Comparison of ENCODE assay signal across 8 cellular contexts in genomic region chr1:108643492-108644333, GRCh38. TPM values are rescaled to one million over a fixed set of nuclear protein-coding genes. Genes with fewer than 3 reads are reported as not detected.
DNase-seq lines count a peak whose midpoint lies in the region; ATAC-seq and TF ChIP-seq lines count a peak whose summit lies in the region.

No MANE protein-coding gene starts in this region.

- H3K9me2 ChIP-seq in OCI-LY7 (ENCODE audit: insufficient read depth, low read length): no peaks in the 10 kb centered on the region

- H2AFZ ChIP-seq in KMS-11 (ENCODE audit: low read depth): no peak overlapping the region
- H2AFZ ChIP-seq in OCI-LY7 (ENCODE audit: low read length): no peak overlapping the region

- TF ChIP-seq CTCF in GM12872 (IDR thresholded peaks at IDR 0.05; ENCODE audit: insufficient read depth, low read depth, low read length): peak; percentile 46; the same call in 2 of the 3 replicates
- TF ChIP-seq CTCF in KMS-11 (conservative IDR thresholded peaks at IDR 0.05; ENCODE audit: low read depth, low read length): peak; percentile 51
- peak; percentile 90 for TF ChIP-seq CTCF in OCI-LY7 (conservative IDR thresholded peaks at IDR 0.05; ENCODE audit: low read length)
- peak; percentile 46 to 59 (median 53) for TF ChIP-seq CTCF in sigmoid colon (IDR thresholded peaks at IDR 0.05)

- no peaks in the 10 kb centered on the region for H3K79me2 ChIP-seq in KMS-11 (ENCODE audit: insufficient read depth, low read depth)
- H3K79me2 ChIP-seq in OCI-LY7 (ENCODE audit: insufficient read depth, low read depth, low read length): no peaks in the 10 kb centered on the region

- H4K20me1 ChIP-seq in KMS-11 (ENCODE audit: insufficient read depth): no peaks in the 10 kb centered on the region
- H4K20me1 ChIP-seq in OCI-LY7 (ENCODE audit: insufficient read depth, low read length): no peaks in the 10 kb centered on the region

- POLR2A ChIA-PET in OCI-LY7 (lab: Charles Lee): interaction anchor here (0.7 to 1.3 kb wide), 3 partner anchors 86 to 332 kb away, joined by 3 read pairs; no protein-coding TSS in a partner anchor

- H3K9ac ChIP-seq in KMS-11 (no peak overlapping the region), adipocyte (ENCODE audit: low read length) (peak overlapping the region; percentile 39)

- in situ Hi-C loops in ACHN (cut with HindIII; ENCODE audit: low pct_ligation_motif_present, low pct_unique_long_range_greater_than_20kb, low sequenced_read_pairs): no loop called here

- H3K36me3 ChIP-seq in KMS-11 (ENCODE audit: insufficient read depth): no peaks in the 10 kb centered on the region
- no peaks in the 10 kb centered on the region for H3K36me3 ChIP-seq in OCI-LY7 (ENCODE audit: insufficient read depth, low read length)
- no peaks in the 10 kb centered on the region for H3K36me3 ChIP-seq in adipocyte (ENCODE audit: control insufficient read depth, insufficient read depth, low read length, severe bottlenecking)
- no peaks in the 10 kb centered on the region for H3K36me3 ChIP-seq in sigmoid colon

- H3K27me3 ChIP-seq in KMS-11 (ENCODE audit: insufficient read depth, low read depth) (no peaks in the 10 kb centered on the region), adipocyte (replicated peaks; ENCODE audit: control insufficient read depth, insufficient read depth, low read length) (no peaks in the 10 kb centered on the region), sigmoid colon (no peaks in the 10 kb centered on the region)

- H3K27ac ChIP-seq in KMS-11 (no peak overlapping the region), OCI-LY7 (ENCODE audit: low read depth, low read length, poor library complexity, severe bottlenecking) (no peak overlapping the region), sigmoid colon (no peak overlapping the region)

- no TSS peak for BruUV-seq in OCI-LY7 (replicated peaks; lab: Mats Ljungman, UMichigan)

- TF ChIP-seq POLR2A in sigmoid colon (IDR thresholded peaks at IDR 0.05): no peak

- no peak for TF ChIP-seq EP300 in sigmoid colon (IDR thresholded peaks at IDR 0.05)

- peak; percentile 50 for DNase-seq in ACHN
- peak; percentile 69 for DNase-seq in OCI-LY7 (ENCODE audit: low spot score)
- DNase-seq in adipocyte (ENCODE audit: low read depth): peak; percentile 86
- peak; percentile 41 for DNase-seq in left cardiac atrium
- DNase-seq in sigmoid colon: no peak
- no peak for DNase-seq in HK-2 (ENCODE audit: unreplicated experiment)

- peak; percentile 64 to 67 for ATAC-seq in left cardiac atrium

- CTCF ChIA-PET in OCI-LY7 (lab: Charles Lee; ENCODE audit: unreplicated experiment): interaction anchor here (0.8 kb wide), 1 partner anchor 131 kb away, joined by 4 read pairs; no protein-coding TSS in a partner anchor

- H3K4me1 ChIP-seq in KMS-11 (ENCODE audit: low read depth, poor library complexity, severe bottlenecking) (peaks cover 8% of the 10 kb centered on the region), OCI-LY7 (ENCODE audit: insufficient read depth, low read length, poor library complexity, severe bottlenecking) (no peaks in the 10 kb centered on the region), adipocyte (ENCODE audit: control insufficient read depth, insufficient read depth, low read length) (peaks cover 35% of the 10 kb centered on the region), sigmoid colon (no peaks in the 10 kb centered on the region)

- H3K4me2 ChIP-seq in KMS-11 (no peak overlapping the region), OCI-LY7 (ENCODE audit: low read length) (no peak overlapping the region)

- 24 to 28% methylated on average over 3 of the region's 3 CpGs for WGBS in sigmoid colon, 2 donors

- no peaks in the 10 kb centered on the region for H3K9me3 ChIP-seq in OCI-LY7 (ENCODE audit: low read length)
- no peaks in the 10 kb centered on the region for H3K9me3 ChIP-seq in adipocyte (ENCODE audit: control insufficient read depth, low read length)
- no peaks in the 10 kb centered on the region for H3K9me3 ChIP-seq in sigmoid colon

- H3K4me3 ChIP-seq in KMS-11 (IDR thresholded peaks at IDR 0.05; ENCODE audit: insufficient read depth, low read depth, low read length) (no peak overlapping the region), OCI-LY7 (ENCODE audit: low read depth, low read length, poor library complexity, severe bottlenecking) (no peak overlapping the region), adipocyte (ENCODE audit: low read length) (no peak overlapping the region), sigmoid colon (no peak overlapping the region)

- intact Hi-C loops in OCI-LY7 (cut with micrococcal nuclease; ENCODE audit: unreplicated experiment): loop anchor here (1.0 to 10.0 kb wide), 3 partner anchors 82 to 439 kb away; partner anchors contain the start of gene SLC25A24
- intact Hi-C loops in left cardiac atrium (cut with DNase I): loop anchor here (1.0 to 5.0 kb wide), 3 partner anchors 81 to 131 kb away; partner anchors contain the start of gene EEIG2 (in 1 of the 2)
- intact Hi-C loops in sigmoid colon (cut with DNase I): loop anchor here (1.0 kb wide), 1 partner anchor 131 kb away; no protein-coding TSS in a partner anchor

RNA-seq across cellular contexts. Expression of gene HENMT1, which starts 17.2 kb away (rescaled TPM):
- total RNA-seq in OCI-LY7 (2014; rRNA removed; shearing (Covaris generic)): not detected in 2 replicates
- 0.35 and 0.84 TPM in 2 replicates for total RNA-seq in OCI-LY7 (2022)
- total RNA-seq in left cardiac atrium: 1 to 10 TPM; 2.0 to 3.3 TPM
- total RNA-seq in sigmoid colon: 1 to 10 TPM; 2.2 to 3.9 (median 2.6) TPM
- 10 to 100 TPM; 10.9 to 13.6 (median 12.0) TPM for polyA plus RNA-seq in sigmoid colon

RNA-seq across cellular contexts. Expression of gene PRPF38B, which starts 48.4 kb away (rescaled TPM):
- 37.7 and 47.4 TPM in 2 replicates for total RNA-seq in OCI-LY7 (2014; rRNA removed; shearing (Covaris generic))
- total RNA-seq in OCI-LY7 (2022) (72.0 and 73.8 TPM in 2 replicates), left cardiac atrium (10 to 100 TPM; 18.9 to 22.6 TPM), sigmoid colon (10 to 100 TPM; 24.7 to 28.0 (median 26.1) TPM)
- 10 to 100 TPM; 13.8 to 31.3 (median 15.0) TPM for polyA plus RNA-seq in sigmoid colon

Comparison
In these comparisons a context has a peak if more than half of its experiments do, and no peak if none do; other contexts are left out.
1. DNase-seq: peak in ACHN (single experiment), OCI-LY7 (single experiment), adipocyte (single experiment) and left cardiac atrium (single experiment); none in sigmoid colon (single experiment) and HK-2 (single experiment).
2. Peak in every context shown above with its lines, with median percentiles within 50 percentile points of each other: CTCF ChIP-seq.